ENCODE assay signal across 7 cellular contexts in genomic region chr2:146661494-146662096, GRCh38.
DNase-seq lines count a peak whose midpoint lies in the region; ATAC-seq and TF ChIP-seq lines count a peak whose summit lies in the region.

No MANE protein-coding gene starts in this region.

- H3K4me3 ChIP-seq in GM12864 (ENCODE audit: low read depth, low read length), result no peak overlapping the region
- H3K4me3 ChIP-seq in right lobe of liver, result no peak overlapping the region
- no peak overlapping the region for H3K4me3 ChIP-seq in effector memory CD4-positive, alpha-beta T cell (ENCODE audit: insufficient read depth, low read depth, low read length, poor library complexity, severe bottlenecking)

- no peak for DNase-seq in GM12864 (ENCODE audit: low read depth)
- DNase-seq in NCI-H1694 (lab: John Stamatoyannopoulos, UW), result peak; percentile 74
- DNase-seq in astrocyte of the hippocampus (ENCODE audit: low read depth, low spot score), result peak; percentile 64
- DNase-seq in right lobe of liver, result no peak
- DNase-seq in activated effector memory CD4-positive, alpha-beta T cell treated with Interleukin-2 at 50 U/mL for 16 hours, result no peak
- no peak for DNase-seq in effector memory CD4-positive, alpha-beta T cell

- H3K27me3 ChIP-seq in right lobe of liver, result no peaks in the 10 kb centered on the region
- H3K27me3 ChIP-seq in effector memory CD4-positive, alpha-beta T cell (replicated peaks; ENCODE audit: control insufficient read depth, insufficient read depth, low read length, poor library complexity, severe bottlenecking), result no peaks in the 10 kb centered on the region

- no peak overlapping the region for H3K27ac ChIP-seq in right lobe of liver
- H3K27ac ChIP-seq in effector memory CD4-positive, alpha-beta T cell (ENCODE audit: insufficient read depth, low read length, poor library complexity, severe bottlenecking), result no peak overlapping the region

- TF ChIP-seq POLR2A in right lobe of liver (IDR thresholded peaks at IDR 0.05), result no peak

- intact Hi-C loops in right lobe of liver (cut with DNase I), result no loop called here

- peak in 2 of 4 donors; percentile 31 to 41 for ATAC-seq in right lobe of liver
- no peak for ATAC-seq in GM21515 (IDR thresholded peaks at IDR 0.05; ENCODE audit: unreplicated experiment)

- no peaks in the 10 kb centered on the region for H3K4me1 ChIP-seq in right lobe of liver
- no peaks in the 10 kb centered on the region for H3K4me1 ChIP-seq in effector memory CD4-positive, alpha-beta T cell (ENCODE audit: control insufficient read depth, insufficient read depth, low read length, poor library complexity, severe bottlenecking)

- TF ChIP-seq CTCF in GM12864 (IDR thresholded peaks at IDR 0.05; ENCODE audit: low read depth, low read length, missing control alignments) (peak; percentile 35), right lobe of liver (IDR thresholded peaks at IDR 0.05) (peak in 3 of 4 donors; percentile 47 to 55 (median 55))

- H3K9me3 ChIP-seq in right lobe of liver, result no peaks in the 10 kb centered on the region
- H3K9me3 ChIP-seq in effector memory CD4-positive, alpha-beta T cell (ENCODE audit: control insufficient read depth, low read length), result no peaks in the 10 kb centered on the region

- H3K36me3 ChIP-seq in right lobe of liver, result no peaks in the 10 kb centered on the region
- H3K36me3 ChIP-seq in effector memory CD4-positive, alpha-beta T cell (ENCODE audit: control insufficient read depth, insufficient read depth, low read length), result no peaks in the 10 kb centered on the region

Comparison
In these comparisons a context has a peak if more than half of its experiments do, and no peak if none do; other contexts are left out.
1. DNase-seq: peak in NCI-H1694 (single experiment) and astrocyte of the hippocampus (single experiment); none in GM12864 (single experiment), right lobe of liver (0 of 3), activated effector memory CD4-positive, alpha-beta T cell treated with Interleukin-2 at 50 U/mL for 16 hours (single experiment) and effector memory CD4-positive, alpha-beta T cell (0 of 3).